8 cellular contexts compared by ENCODE assay signal in the genomic region with DNA sequence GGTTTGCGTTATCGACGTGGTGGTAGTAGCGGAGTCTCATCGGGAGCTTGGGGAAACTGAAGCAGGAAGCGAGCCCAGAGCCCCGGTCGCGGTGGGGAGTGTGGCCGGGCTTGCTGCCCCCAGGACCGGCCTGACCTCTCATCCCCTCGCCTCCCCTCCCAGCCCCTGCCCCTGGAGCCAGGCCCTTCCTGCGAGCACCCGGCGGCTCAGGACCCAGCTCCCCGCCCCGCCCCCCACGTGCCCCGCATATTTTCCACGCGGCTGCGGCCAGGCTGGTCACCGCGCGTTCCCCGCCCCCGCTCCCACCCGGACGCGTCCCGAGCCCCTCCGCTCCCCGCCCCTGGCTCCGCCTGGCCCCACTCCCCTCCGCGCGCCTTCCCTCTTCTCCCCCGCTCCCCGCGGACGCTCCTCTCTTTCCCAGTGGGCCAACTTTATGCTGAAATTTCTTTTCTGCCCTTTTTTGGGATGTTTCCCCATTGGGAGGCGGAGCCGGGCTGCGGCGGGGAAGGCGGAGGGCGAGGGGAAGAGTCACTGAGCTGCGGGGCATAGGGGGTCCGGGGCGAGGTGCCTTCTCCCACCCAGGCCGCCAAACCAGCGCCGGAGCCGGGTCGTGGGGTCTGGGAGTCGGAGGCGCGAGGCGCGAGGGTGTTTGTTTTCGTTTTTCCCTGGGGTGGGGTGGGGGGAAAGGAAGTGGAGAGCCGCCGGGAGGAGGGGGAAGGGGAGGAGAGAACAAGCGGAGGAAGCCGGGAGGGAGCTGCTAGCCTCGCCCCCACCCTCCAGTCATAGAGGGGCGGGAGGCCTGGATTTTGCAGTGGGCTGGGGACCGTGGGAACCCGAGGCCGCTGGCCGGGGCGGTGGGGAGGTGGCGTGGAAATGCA. TPM values are rescaled to one million over a fixed set of nuclear protein-coding genes. Genes with fewer than 3 reads are reported as not detected.
DNase-seq lines count a peak whose midpoint lies in the region; ATAC-seq and TF ChIP-seq lines count a peak whose summit lies in the region.

No MANE protein-coding gene starts in this region.

- no peaks in the 10 kb centered on the region for H3K27me3 Mint-ChIP-seq in activated naive CD8-positive, alpha-beta T cell treated with anti-CD3 and anti-CD28 coated beads, Interleukin-2, amount 50 U/mL, for 24 hours

- WGBS in aorta, 2 donors = 1% methylated on average over 67 to 73 of the region's 73 CpGs

- no peak for TF ChIP-seq CTCF in Panc1 (IDR thresholded peaks at IDR 0.05)

- no peaks in the 10 kb centered on the region for H3K9me3 ChIP-seq in Panc1 (ENCODE audit: control insufficient read depth, insufficient read depth, low read depth, low read length)
- H3K9me3 ChIP-seq in neuron (ENCODE audit: low read length) = no peaks in the 10 kb centered on the region
- H3K9me3 ChIP-seq in aorta (ENCODE audit: control insufficient read depth, low read length) = no peaks in the 10 kb centered on the region

- TF ChIP-seq POLR2A in GM18951 (IDR thresholded peaks at IDR 0.05; ENCODE audit: extremely low read depth, insufficient read depth, insufficient read length) = peak; percentile 10

- peak overlapping the region; percentile 71 to 89 for H3K4me3 ChIP-seq in Panc1 (ENCODE audit: low read depth in 2 of 2, low read length in 2 of 2)
- H3K4me3 ChIP-seq in neuron (ENCODE audit: low read length) = peak overlapping the region; percentile 57
- H3K4me3 ChIP-seq in aorta (ENCODE audit: low read length in 2 of 2) = peak overlapping the region; percentile 44 to 95

- H2AFZ ChIP-seq in neuron (ENCODE audit: low read depth, low read length) = peak overlapping the region; percentile 100

- peak overlapping the region; percentile 44 for H3K27ac Mint-ChIP-seq in activated naive CD8-positive, alpha-beta T cell treated with anti-CD3 and anti-CD28 coated beads, Interleukin-2, amount 50 U/mL, for 24 hours

- peak; percentile 76 for ATAC-seq in Panc1
- peak; percentile 8 for ATAC-seq in activated naive CD8-positive, alpha-beta T cell treated with anti-CD3 and anti-CD28 coated beads, Interleukin-2, amount 50 U/mL, for 24 hours
- ATAC-seq in aorta (ENCODE audit: low FRiP score) = peak; percentile 79
- no peak for ATAC-seq in HG02642 (IDR thresholded peaks at IDR 0.05; ENCODE audit: poor library complexity, unreplicated experiment)

- H3K4me1 ChIP-seq in Panc1 (ENCODE audit: control insufficient read depth, insufficient read depth, low read length) (peaks cover 31% of the 10 kb centered on the region), neuron (ENCODE audit: insufficient read depth, low read length) (peaks cover 7% of the 10 kb centered on the region), aorta (ENCODE audit: control insufficient read depth in 1 of 2, insufficient read depth in 2 of 2, low read length in 2 of 2) (no peaks in the 10 kb centered on the region)

- H3K36me3 Mint-ChIP-seq in activated naive CD8-positive, alpha-beta T cell treated with anti-CD3 and anti-CD28 coated beads, Interleukin-2, amount 50 U/mL, for 24 hours (ENCODE audit: low read depth) = no peaks in the 10 kb centered on the region

- DNase-seq in AG08395 (ENCODE audit: low spot score) (peak; percentile 82), Panc1 (ENCODE audit: low read depth, low spot score) (no peak), glomerular visceral epithelial cell (ENCODE audit: extremely low spot score) (peak; percentile 65), aorta (peak; percentile 92 to 98)
- DNase-seq in activated naive CD8-positive, alpha-beta T cell treated with anti-CD3 and anti-CD28 coated beads, Interleukin-2, amount 50 U/mL, for 24 hours = peak; percentile 52

- POLR2A ChIA-PET in Panc1 (lab: Charles Lee) = interaction anchor here (0.5 to 1.5 kb wide), 6 partner anchors 15 to 264 kb away, joined by 3 to 13 read pairs (median 6); no protein-coding TSS in a partner anchor

- no peaks in the 10 kb centered on the region for H3K9me3 Mint-ChIP-seq in activated naive CD8-positive, alpha-beta T cell treated with anti-CD3 and anti-CD28 coated beads, Interleukin-2, amount 50 U/mL, for 24 hours

- CTCF ChIA-PET in Panc1 (lab: Charles Lee) = interaction anchor here (0.6 to 1.8 kb wide), 6 partner anchors 15 to 46 kb away, joined by 3 to 6 read pairs (median 4); a partner anchor contains a TSS

- intact Hi-C loops in Panc1 (cut with micrococcal nuclease; ENCODE audit: unreplicated experiment) (loop anchor here (5.0 kb wide), 1 partner anchor 33 kb away; a partner anchor contains a TSS), aorta (cut with DNase I) (loop anchor here in 1 of 2 donors (2.0 kb wide), 1 partner anchor 38 kb away; no protein-coding TSS in a partner anchor)

- H3K27me3 ChIP-seq in Panc1 (ENCODE audit: control insufficient read depth, insufficient read depth, low read length) (no peaks in the 10 kb centered on the region), neuron (ENCODE audit: insufficient read depth, low read length) (no peaks in the 10 kb centered on the region), aorta (ENCODE audit: control insufficient read depth in 1 of 2, insufficient read depth in 2 of 2, low read length in 1 of 2) (no peaks in the 10 kb centered on the region)

- peak overlapping the region; percentile 74 for H3K4me3 Mint-ChIP-seq in activated naive CD8-positive, alpha-beta T cell treated with anti-CD3 and anti-CD28 coated beads, Interleukin-2, amount 50 U/mL, for 24 hours

- no TSS peak for BruUV-seq in Panc1 (replicated peaks; lab: Mats Ljungman, UMichigan)

- in situ Hi-C loops in GM18951 (cut with MboI; ENCODE audit: low sequenced_read_pairs, unreplicated experiment) (no loop called here), Panc1 (cut with HindIII; ENCODE audit: low pct_unique_long_range_greater_than_20kb, low sequenced_read_pairs) (no loop called here)

- H3K4me1 Mint-ChIP-seq in activated naive CD8-positive, alpha-beta T cell treated with anti-CD3 and anti-CD28 coated beads, Interleukin-2, amount 50 U/mL, for 24 hours = peaks cover 20% of the 10 kb centered on the region

- H3K36me3 ChIP-seq in Panc1 (ENCODE audit: control insufficient read depth, insufficient read depth, low read length) (peaks cover 10% of the 10 kb centered on the region; the same call in 1 of the 2 replicates), neuron (ENCODE audit: insufficient read depth, low read length) (no peaks in the 10 kb centered on the region), aorta (ENCODE audit: control insufficient read depth in 1 of 2, insufficient read depth in 2 of 2, low read length in 1 of 2) (no peaks in the 10 kb centered on the region)

- H3K27ac ChIP-seq in Panc1 (ENCODE audit: low read length) (peak overlapping the region; percentile 89), aorta (ENCODE audit: low read depth in 1 of 2, low read length in 2 of 2) (peak overlapping the region; percentile 76 to 100)

RNA-seq across cellular contexts. Expression of a gene that starts 1.0 kb away (rescaled TPM):
- 544 TPM for total RNA-seq in Panc1 (2021; ENCODE audit: unreplicated experiment)
- 991 TPM for polyA plus RNA-seq in Panc1 (2012; ENCODE audit: insufficient read length)
- total RNA-seq in aorta = 1,000 to 10,000 TPM; 1,614 to 5,973 TPM
- polyA plus RNA-seq in aorta = 1,000 to 10,000 TPM; 7,224 to 9,377 TPM

RNA-seq across cellular contexts. Expression of a gene that starts 17.0 kb away (rescaled TPM):
- total RNA-seq in Panc1 (2021; ENCODE audit: unreplicated experiment) (0.31 TPM), aorta (1 to 10 TPM; 4.3 to 8.8 TPM)
- polyA plus RNA-seq in Panc1 (2012; ENCODE audit: insufficient read length) = 1.1 TPM
- polyA plus RNA-seq in aorta = under 1 TPM in 1 of 2 donors, not detected in 1; 0.79 TPM

RNA-seq across cellular contexts. Expression of a gene that starts 25.7 kb away (rescaled TPM):
- total RNA-seq in Panc1 (2021; ENCODE audit: unreplicated experiment) (34.0 TPM), aorta (1 to 10 TPM in 1 of 2 donors, under 1 TPM in 1; 0.75 to 1.7 TPM)
- polyA plus RNA-seq in Panc1 (2012; ENCODE audit: insufficient read length) = 15.0 TPM
- 1 to 10 TPM in 1 of 2 donors, under 1 TPM in 1; 0.25 to 1.8 TPM for polyA plus RNA-seq in aorta

RNA-seq across cellular contexts. Expression of a gene that starts 32.6 kb away (rescaled TPM):
- total RNA-seq in Panc1 (2021; ENCODE audit: unreplicated experiment) (39.9 TPM), aorta (10 to 100 TPM; 53.7 to 79.6 TPM)
- polyA plus RNA-seq in Panc1 (2012; ENCODE audit: insufficient read length) = 87.7 TPM
- polyA plus RNA-seq in aorta = 100 to 1,000 TPM in 1 of 2 donors, 10 to 100 TPM in 1; 65.7 to 224 TPM

RNA-seq across cellular contexts. Expression of a gene that starts 32.9 kb away (rescaled TPM):
- 29,896 TPM for total RNA-seq in Panc1 (2021; ENCODE audit: unreplicated experiment)
- polyA plus RNA-seq in Panc1 (2012; ENCODE audit: insufficient read length) = 43.7 TPM
- over 10,000 TPM; 14,949 to 16,694 TPM for total RNA-seq in aorta
- not detected for polyA plus RNA-seq in aorta

Comparison
In these comparisons a context has a peak if more than half of its experiments do, and no peak if none do; other contexts are left out.
1. RNA of a gene that starts 25.7 kb away (total RNA-seq): 34.0 TPM in Panc1 (single experiment); 0.75 to 1.7 TPM in aorta; every median in the first group is over 10 times any median in the second.
2. Peak in every context shown above with its lines, with median percentiles within 50 percentile points of each other: H3K4me3 ChIP-seq.